Comparison of ENCODE assay signal across 17 cellular contexts in genomic region chr11:9176136-9176535, GRCh38.
"Had no signal": no experiment of that assay in that cellular context is flagged by ENCODE, and none has a peak within 500 bp of the region (broad histone marks: within the 10 kb centered on the region; RNA-seq: fewer than 3 reads in every experiment).

No MANE protein-coding gene starts in this region.

- H3K27ac ChIP-seq: brain microvascular endothelial cell, right atrium auricular region, transverse colon, vagina had no signal

- H3K4me1 ChIP-seq: transverse colon had no signal

- H3K4me3 ChIP-seq: right atrium auricular region, transverse colon, vagina had no signal

- DNase-seq: activated CD4-positive, alpha-beta T cell treated with anti-CD3 and anti-CD28 coated beads, Interleukin-2, amount 10 ng/mL, durations not matched to agents 24 days and 14 days; activated CD8-positive, alpha-beta memory T cell treated with anti-CD3 and anti-CD28 coated beads for 24 hours; amygdala; brain microvascular endothelial cell; effector memory CD8-positive, alpha-beta T cell; head of caudate nucleus; immature natural killer cell; mesenchymal stem cell; nucleus accumbens; stimulated activated CD4-positive, alpha-beta T cell treated with anti-CD3 and anti-CD28 coated beads, Interleukin-2, amount 100 ng/mL, for 48 hours; T-helper 17 cell; transverse colon had no signal

- H3K9me3 ChIP-seq: right atrium auricular region, transverse colon, vagina had no signal

- ATAC-seq: effector memory CD8-positive, alpha-beta T cell; natural killer cell treated with Interleukin-12 subunit alpha and Interleukin-12 subunit beta and Interleukin-15 and Interleukin-18, amount 100 ng/mL, for 72 hours; stimulated activated memory B cell treated with anti-CD40 and anti-IgM and Interleukin-4, amounts not matched to agents 10 μg/mL and 1 μg/mL and 100 μg/mL, for 72 hours; T-helper 17 cell; WTC11 had no signal

- H3K36me3 ChIP-seq: transverse colon had no signal

- H3K27me3 ChIP-seq: brain microvascular endothelial cell, right atrium auricular region, transverse colon, vagina had no signal
